Comparison of ENCODE assay signal across 20 cellular contexts in genomic region chr17:48163809-48164208, GRCh38. TPM values are rescaled to one million over a fixed set of nuclear protein-coding genes. Genes with fewer than 3 reads are reported as not detected.
A peak's percentile ranks its signal among the peaks of the same experiment; 100 is the strongest.
DNase-seq lines count a peak whose midpoint lies in the region; ATAC-seq, FAIRE-seq and TF ChIP-seq lines count a peak whose summit lies in the region.
"Had no signal": no experiment of that assay in that cellular context is flagged by ENCODE, and none has a peak within 500 bp of the region (broad histone marks: within the 10 kb centered on the region; RNA-seq: fewer than 3 reads in every experiment).

No MANE protein-coding gene starts in this region.

- no TSS peak for BruUV-seq in HepG2 (replicated peaks; lab: Mats Ljungman, UMichigan)
- no TSS peak for BruUV-seq in Panc1 (replicated peaks; lab: Mats Ljungman, UMichigan)

- TF ChIP-seq RAD21 in liver (IDR thresholded peaks at IDR 0.05): peak in 1 of 2 donors; percentile 35
- no peak for TF ChIP-seq RAD21 in HepG2 (CRISPR knock-in tag; IDR thresholded peaks at IDR 0.05)

- intact Hi-C loops in HepG2 (cut with micrococcal nuclease; ENCODE audit: unreplicated experiment): no loop called here
- intact Hi-C loops in Panc1 (cut with micrococcal nuclease; ENCODE audit: unreplicated experiment): no loop called here
- intact Hi-C loops in psoas muscle (cut with DNase I): no loop called here

- H3K79me2 ChIP-seq in HepG2 (ENCODE audit: insufficient read depth, low read length): no peaks in the 10 kb centered on the region

- H3K4me3 ChIP-seq in liver (ENCODE audit: low read depth in 1 of 3, low read length in 3 of 3): peak overlapping the region in 1 of 3 donors; percentile 51
- H3K4me3 ChIP-seq in HepG2 (replicated peaks in 1 of 3; ENCODE audit: insufficient read depth in 1 of 3, low read depth in 2 of 3, low read length in 3 of 3): no peak overlapping the region
- H3K4me3 ChIP-seq in Panc1 (ENCODE audit: low read depth in 2 of 2, low read length in 2 of 2): no peak overlapping the region
- no peak overlapping the region for H3K4me3 ChIP-seq in foreskin fibroblast (ENCODE audit: low read depth in 1 of 2, low read length in 2 of 2)
- H3K4me3 ChIP-seq in psoas muscle: no peak overlapping the region
- H3K4me3 ChIP-seq: smooth muscle cell had no signal

- TF ChIP-seq EP300 in HepG2 (IDR thresholded peaks at IDR 0.05; ENCODE audit: low read depth in 2 of 2, low read length in 2 of 2): no peak
- no peak for TF ChIP-seq EP300 in HepG2 (CRISPR knock-in tag; IDR thresholded peaks at IDR 0.05; ENCODE audit: borderline replicate concordance)

- H3K4me2 ChIP-seq in HepG2 (ENCODE audit: low read depth, low read length): no peak overlapping the region

- no peak for FAIRE-seq in HepG2 (lab: Jason Lieb, UNC)
- FAIRE-seq: pancreas had no signal

- peak overlapping the region; percentile 84 to 94 for H3K27ac ChIP-seq in liver (ENCODE audit: low read depth in 1 of 2, low read length in 2 of 2)
- no peak overlapping the region for H3K27ac ChIP-seq in HepG2 (ENCODE audit: extremely low read length, insufficient read depth, low read length)
- H3K27ac ChIP-seq in Panc1 (ENCODE audit: low read length): no peak overlapping the region
- no peak overlapping the region for H3K27ac ChIP-seq in psoas muscle

- DNase-seq in HepG2 (ENCODE audit: low spot score) (no peak), Panc1 (ENCODE audit: low read depth, low spot score) (no peak), foreskin fibroblast (no peak), psoas muscle (no peak)
- DNase-seq: activated B cell treated with CpG ODN at 0.5 μM for 24 hours; activated effector memory CD4-positive, alpha-beta T cell treated with anti-CD3 and anti-CD28 coated beads, Interleukin-2, amount 50 U/mL, for 16 hours; aorta; kidney glomerular epithelial cell; NCI-H2029 treated with DMSO at 0.1 percent for 48 hours; NCI-H524; pancreas; Peyer's patch; stimulated activated naive CD4-positive, alpha-beta T cell; T-cell had no signal

- peaks cover 5 to 41% (median 10%) of the 10 kb centered on the region in 4 donors for H3K4me1 ChIP-seq in liver (ENCODE audit: control insufficient read depth in 4 of 4, insufficient read depth in 4 of 4, low read length in 3 of 4)
- peaks cover 40% of the 10 kb centered on the region for H3K4me1 ChIP-seq in HepG2 (ENCODE audit: insufficient read depth, low read length)
- peaks cover 11% of the 10 kb centered on the region for H3K4me1 ChIP-seq in Panc1 (ENCODE audit: control insufficient read depth, insufficient read depth, low read length)
- H3K4me1 ChIP-seq in psoas muscle: no peaks in the 10 kb centered on the region

- ATAC-seq in HepG2 (no peak), Panc1 (no peak), GM21825 (IDR thresholded peaks at IDR 0.05; ENCODE audit: unreplicated experiment) (no peak), HG03025 (IDR thresholded peaks at IDR 0.05; ENCODE audit: low FRiP score, unreplicated experiment) (no peak), psoas muscle (no peak), HG02642 (IDR thresholded peaks at IDR 0.05; ENCODE audit: poor library complexity, unreplicated experiment) (no peak)
- ATAC-seq: esophagus mucosa, T-cell had no signal

- H3K27me3 ChIP-seq in liver (ENCODE audit: control insufficient read depth in 4 of 4, insufficient read depth in 4 of 4, low read length in 3 of 4): no peaks in the 10 kb centered on the region
- H3K27me3 ChIP-seq in HepG2 (ENCODE audit: control insufficient read depth in 1 of 2, insufficient read depth in 2 of 2, low read length in 2 of 2): peaks cover 0 to 13% of the 10 kb centered on the region in 2 experiments; a peak in 4 of 5 replicates
- H3K27me3 ChIP-seq in Panc1 (ENCODE audit: control insufficient read depth, insufficient read depth, low read length): 0 out of 2 replicates have a peak, but pooled peaks cover 2% of the 10 kb centered on the region
- peaks cover 2 to 9% (median 3%) of the 10 kb centered on the region in 3 donors for H3K27me3 ChIP-seq in psoas muscle (ENCODE audit: insufficient read depth in 3 of 3, low read length in 2 of 3)
- H3K27me3 ChIP-seq: pancreas, Peyer's patch had no signal

- POLR2A ChIA-PET in HepG2 (lab: Yijun Ruan, JAX) (interaction anchor here (1.0 kb wide), 1 partner anchor 10 kb away, joined by 5 read pairs; no protein-coding TSS in a partner anchor), Panc1 (lab: Charles Lee) (no interaction called here)

- no peak for TF ChIP-seq POLR2A in HepG2 (IDR thresholded peaks at IDR 0.05; ENCODE audit: insufficient read depth in 1 of 2, low read depth in 2 of 2, low read length in 2 of 2)

- H3K9me3 ChIP-seq in liver (ENCODE audit: control insufficient read depth in 4 of 4, low read length in 3 of 4) (no peaks in the 10 kb centered on the region), HepG2 (ENCODE audit: low read length) (no peaks in the 10 kb centered on the region), Panc1 (ENCODE audit: control insufficient read depth, insufficient read depth, low read depth, low read length) (no peaks in the 10 kb centered on the region), psoas muscle (no peaks in the 10 kb centered on the region)
- H3K9me3 ChIP-seq: pancreas, Peyer's patch had no signal

- WGBS in liver: 89% methylated on average over 1 of the region's 1 CpG
- WGBS in HepG2 (ENCODE audit: low lambda C conversion rate): 61% methylated on average over 1 of the region's 1 CpG
- WGBS in psoas muscle, 3 donors: 94 to 97% (median 97%) methylated on average over 1 of the region's 1 CpG

- no peaks in the 10 kb centered on the region for H3K36me3 ChIP-seq in liver (ENCODE audit: control insufficient read depth in 4 of 4, insufficient read depth in 3 of 4, low read depth in 1 of 4, low read length in 3 of 4)
- H3K36me3 ChIP-seq in HepG2 (replicated peaks in 1 of 2; ENCODE audit: control insufficient read depth in 1 of 2, insufficient read depth in 2 of 2, low read length in 2 of 2): no peaks in the 10 kb centered on the region
- H3K36me3 ChIP-seq in Panc1 (ENCODE audit: control insufficient read depth, insufficient read depth, low read length): no peaks in the 10 kb centered on the region
- H3K36me3 ChIP-seq in psoas muscle (ENCODE audit: insufficient read depth in 1 of 2, low read depth in 1 of 2): no peaks in the 10 kb centered on the region
- H3K36me3 ChIP-seq: pancreas, Peyer's patch had no signal

- TF ChIP-seq CTCF in liver (IDR thresholded peaks at IDR 0.05; ENCODE audit: low read depth, low read length, missing input control): no peak
- TF ChIP-seq CTCF in HepG2 (CRISPR knock-in tag; IDR thresholded peaks at IDR 0.05): no peak
- TF ChIP-seq CTCF in Panc1 (IDR thresholded peaks at IDR 0.05): peak; percentile 34; the same call in 1 of the 2 replicates
- peak; percentile 8 for TF ChIP-seq CTCF in foreskin fibroblast (IDR thresholded peaks at IDR 0.05; ENCODE audit: low read depth, low read length)
- TF ChIP-seq CTCF in psoas muscle (IDR thresholded peaks at IDR 0.05): no peak

- no peaks in the 10 kb centered on the region for H4K20me1 ChIP-seq in HepG2 (ENCODE audit: insufficient read depth, low read length)

- H2AFZ ChIP-seq in HepG2 (ENCODE audit: low read length): no peak overlapping the region

- CTCF ChIA-PET in HepG2 (lab: Yijun Ruan, JAX; ENCODE audit: low intra/inter-chr PET ratio, low total read pairs) (no interaction called here), Panc1 (lab: Charles Lee) (no interaction called here)

- in situ Hi-C loops in HepG2 (cut with HindIII; ENCODE audit: extremely low pct_ligation_motif_present, low pct_unique_long_range_greater_than_20kb): no loop called here
- in situ Hi-C loops in Panc1 (cut with HindIII; ENCODE audit: low pct_unique_long_range_greater_than_20kb, low sequenced_read_pairs): no loop called here

- peak overlapping the region in 1 of 2 donors; percentile 77 for H3K9ac ChIP-seq in liver (ENCODE audit: low read depth in 1 of 2, low read length in 2 of 2)
- no peak overlapping the region for H3K9ac ChIP-seq in HepG2 (ENCODE audit: insufficient read depth, low read depth, low read length)

TF ChIP-seq in HepG2, 621 proteins besides CTCF, POLR2A, EP300 and RAD21 (continues in another document):
- no peak for TF ChIP-seq RAD51 (IDR thresholded peaks at IDR 0.05; ENCODE audit: borderline replicate concordance)
- TF ChIP-seq ZNF790 (CRISPR knock-in tag; IDR thresholded peaks at IDR 0.05; ENCODE audit: borderline replicate concordance): no peak
- TF ChIP-seq GATAD2A (CRISPR knock-in tag; IDR thresholded peaks at IDR 0.05): no peak
- no peak for TF ChIP-seq TOE1 (CRISPR knock-in tag; IDR thresholded peaks at IDR 0.05)
- no peak for TF ChIP-seq KMT2B (CRISPR knock-in tag; IDR thresholded peaks at IDR 0.05)

RNA-seq across cellular contexts. Expression of gene SNX11, which starts 56.2 kb away (rescaled TPM):
- total RNA-seq in liver (10 to 100 TPM in 1 of 2 donors, 1 to 10 TPM in 1; 7.9 to 11.4 TPM), HepG2 (2016; rRNA removed; fragmentation: Illumina TruSeq; extraction: Trizol) (14.0 and 15.9 TPM in 2 replicates), Panc1 (2021; ENCODE audit: unreplicated experiment) (28.1 TPM), psoas muscle (10 to 100 TPM; 10.0 to 17.2 (median 12.3) TPM)
- polyA plus RNA-seq in liver (1 to 10 TPM; 6.4 to 9.1 TPM), HepG2 (2011; rRNA removed) (12.9 and 14.0 TPM in 2 replicates), psoas muscle (10 to 100 TPM; 11.5 to 27.0 (median 25.7) TPM)
- 6.2 and 6.3 TPM in 2 replicates for total RNA-seq in HepG2 (2016; cell fraction: cytosol; rRNA removed; fragmentation: Illumina TruSeq; extraction: Trizol; ENCODE audit: low read depth)
- 13.8 and 15.9 TPM in 2 replicates for total RNA-seq in HepG2 (2016; cell fraction: insoluble cytoplasmic fraction; rRNA removed; fragmentation: Illumina TruSeq; extraction: Trizol)
- total RNA-seq in HepG2 (2016; cell fraction: membrane; rRNA removed; fragmentation: Illumina TruSeq; extraction: Trizol): 14.3 and 16.5 TPM in 2 replicates
- 11.5 and 12.4 TPM in 2 replicates for total RNA-seq in HepG2 (2016; cell fraction: nucleus; rRNA removed; fragmentation: Illumina TruSeq; extraction: Trizol)
- polyA plus RNA-seq in HepG2 (2011; cell fraction: cytosol; rRNA removed): 11.7 and 14.4 TPM in 2 replicates
- polyA plus RNA-seq in HepG2 (2011; cell fraction: nucleus; rRNA removed): 10.4 and 12.3 TPM in 2 replicates
- polyA plus RNA-seq in HepG2 (2012): 9.6 and 9.7 TPM in 2 replicates
- polyA plus RNA-seq in HepG2 (2016; cell fraction: cytosol; fragmentation: Illumina TruSeq; extraction: Trizol; ENCODE audit: low read depth): 4.2 TPM in 2 replicates
- 17.1 and 18.0 TPM in 2 replicates for polyA plus RNA-seq in HepG2 (2016; cell fraction: insoluble cytoplasmic fraction; fragmentation: Illumina TruSeq; extraction: Trizol; ENCODE audit: low read depth)
- polyA plus RNA-seq in HepG2 (2016; cell fraction: membrane; fragmentation: Illumina TruSeq; extraction: Trizol; ENCODE audit: low read depth): 11.9 and 13.2 TPM in 2 replicates
- 19.4 and 22.2 TPM in 2 replicates for polyA plus RNA-seq in HepG2 (2016; cell fraction: nucleus; fragmentation: Illumina TruSeq; extraction: Trizol; ENCODE audit: insufficient read depth, low read depth)
- 14.4 and 17.8 TPM in 2 replicates for polyA minus RNA-seq in HepG2 (2011; rRNA and poly(A)+ RNA removed; ENCODE audit: low replicate concordance)
- polyA minus RNA-seq in HepG2 (2011; cell fraction: cytosol; rRNA and poly(A)+ RNA removed): 6.2 and 7.3 TPM in 2 replicates
- polyA minus RNA-seq in HepG2 (2011; cell fraction: nucleus; rRNA and poly(A)+ RNA removed): 11.1 and 12.1 TPM in 2 replicates
- polyA plus RNA-seq in Panc1 (2012; ENCODE audit: insufficient read length): 20.8 TPM

Comparison
In these comparisons a context has a peak if more than half of its experiments do, and no peak if none do; other contexts are left out.
1. H3K27ac ChIP-seq: peak in liver (2 of 2); none in HepG2 (single experiment), Panc1 (single experiment) and psoas muscle (single experiment).
2. CTCF ChIP-seq: peak in Panc1 (single experiment) and foreskin fibroblast (single experiment); none in liver (single experiment), HepG2 (single experiment) and psoas muscle (single experiment).